Comparison of ENCODE assay signal across 9 cellular contexts in the genomic region with DNA sequence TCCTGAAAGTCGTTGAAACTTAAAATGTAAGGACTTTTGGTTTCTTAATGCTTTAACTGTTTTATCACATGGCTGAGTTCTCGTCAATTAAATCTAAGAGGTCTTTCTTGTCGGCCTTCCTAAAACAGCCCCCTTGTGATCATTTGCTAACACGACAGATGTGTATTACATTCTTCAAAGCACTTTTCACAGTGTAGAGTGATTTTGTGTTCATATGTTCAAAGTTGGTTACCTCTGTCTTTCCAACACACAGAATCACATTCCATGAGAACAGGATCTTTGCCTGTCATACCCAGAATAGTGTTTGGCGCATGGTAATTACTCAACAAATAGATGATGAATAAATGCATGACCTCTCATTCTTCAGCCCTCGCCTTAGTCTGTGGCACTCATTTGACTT. TPM values are rescaled to one million over a fixed set of nuclear protein-coding genes. Genes with fewer than 3 reads are reported as not detected.
A peak's percentile ranks its signal among the peaks of the same experiment; 100 is the strongest.
DNase-seq lines count a peak whose midpoint lies in the region; ATAC-seq and TF ChIP-seq lines count a peak whose summit lies in the region.
"Had no signal": no experiment of that assay in that cellular context is flagged by ENCODE, and none has a peak within 500 bp of the region (broad histone marks: within the 10 kb centered on the region; RNA-seq: fewer than 3 reads in every experiment).

No MANE protein-coding gene starts in this region.

- H3K9ac ChIP-seq in iPS-20b (ENCODE audit: low read depth, low read length) = peak overlapping the region; percentile 95

- intact Hi-C loops in heart left ventricle (cut with DNase I) = loop anchor here in 2 of 10 donors (5.0 kb wide), 2 partner anchors 134 to 644 kb away; partner anchors contain the start of genes GPALPP1 (in 1 of the 2) and NUFIP1 (in 1 of the 2)
- intact Hi-C loops in Right ventricle myocardium superior (cut with DNase I) = no loop called here
- intact Hi-C loops in upper lobe of right lung (cut with DNase I) = no loop called here

- H3K4me3 ChIP-seq in heart left ventricle (peak overlapping the region in 11 of 12 donors; percentile 68 to 97 (median 80)), iPS-20b (ENCODE audit: low read length) (peak overlapping the region; percentile 99), upper lobe of right lung (peak overlapping the region; percentile 90)

- H3K9me3 ChIP-seq in heart left ventricle (no peaks in the 10 kb centered on the region), iPS-20b (ENCODE audit: insufficient read depth, low read depth, low read length) (no peaks in the 10 kb centered on the region), upper lobe of right lung (no peaks in the 10 kb centered on the region)

- H3K27ac ChIP-seq in heart left ventricle = peak overlapping the region in 1 of 12 donors; percentile 87
- no peak overlapping the region for H3K27ac ChIP-seq in iPS-20b (ENCODE audit: low read length)
- no peak overlapping the region for H3K27ac ChIP-seq in upper lobe of right lung

- WGBS in heart left ventricle, 4 donors = 26 to 30% (median 28%) methylated on average over 6 of the region's 6 CpGs

- peaks cover 3 to 26% (median 16%) of the 10 kb centered on the region in 12 donors for H3K4me1 ChIP-seq in heart left ventricle
- 0 out of 2 replicates have a peak, but pooled peaks cover 5% of the 10 kb centered on the region for H3K4me1 ChIP-seq in iPS-20b (ENCODE audit: insufficient read depth, low read length)
- peaks cover 17% of the 10 kb centered on the region for H3K4me1 ChIP-seq in upper lobe of right lung

- DNase-seq in heart left ventricle = no peak
- DNase-seq in Right ventricle myocardium superior = no peak
- DNase-seq in SW480 (ENCODE audit: low spot score) = peak; percentile 37
- no peak for DNase-seq in upper lobe of right lung
- no peak for DNase-seq in cerebellum (ENCODE audit: low spot score)
- no peak for DNase-seq in NCI-H510A (lab: John Stamatoyannopoulos, UW)
- DNase-seq: activated CD4-positive, alpha-beta memory T cell treated with anti-CD3 and anti-CD28 coated beads, Interleukin-2, amount 10 ng/mL, durations not matched to agents 7 days and 5 days had no signal

- H3K27me3 ChIP-seq in heart left ventricle (no peaks in the 10 kb centered on the region), iPS-20b (ENCODE audit: insufficient read depth, low read length) (no peaks in the 10 kb centered on the region), upper lobe of right lung (no peaks in the 10 kb centered on the region)

- TF ChIP-seq POLR2A in heart left ventricle (IDR thresholded peaks at IDR 0.05) = no peak

- H3K36me3 ChIP-seq in heart left ventricle (no peaks in the 10 kb centered on the region), iPS-20b (ENCODE audit: insufficient read depth, low read depth, low read length) (no peaks in the 10 kb centered on the region), upper lobe of right lung (no peaks in the 10 kb centered on the region)

- no peak for TF ChIP-seq CTCF in heart left ventricle (IDR thresholded peaks at IDR 0.05)
- TF ChIP-seq CTCF in upper lobe of right lung (IDR thresholded peaks at IDR 0.05) = no peak

- ATAC-seq in heart left ventricle = no peak
- ATAC-seq in Right ventricle myocardium superior (ENCODE audit: poor library complexity) = no peak
- ATAC-seq in upper lobe of right lung = no peak
- no peak for ATAC-seq in GM21528 (IDR thresholded peaks at IDR 0.05; ENCODE audit: low FRiP score, unreplicated experiment)

RNA-seq across cellular contexts. Expression of gene GTF2F2, which starts 1.1 kb away (rescaled TPM):
- total RNA-seq in heart left ventricle = 10 to 100 TPM; 17.7 to 25.4 (median 21.6) TPM
- 10 to 100 TPM; 17.9 to 22.8 TPM for polyA plus RNA-seq in heart left ventricle
- total RNA-seq in Right ventricle myocardium superior = 22.3 TPM
- total RNA-seq in upper lobe of right lung = 14.6 TPM
- total RNA-seq in cerebellum = 17.6 TPM
